Comparison of ENCODE assay signal across 2 cellular contexts in the genomic region with DNA sequence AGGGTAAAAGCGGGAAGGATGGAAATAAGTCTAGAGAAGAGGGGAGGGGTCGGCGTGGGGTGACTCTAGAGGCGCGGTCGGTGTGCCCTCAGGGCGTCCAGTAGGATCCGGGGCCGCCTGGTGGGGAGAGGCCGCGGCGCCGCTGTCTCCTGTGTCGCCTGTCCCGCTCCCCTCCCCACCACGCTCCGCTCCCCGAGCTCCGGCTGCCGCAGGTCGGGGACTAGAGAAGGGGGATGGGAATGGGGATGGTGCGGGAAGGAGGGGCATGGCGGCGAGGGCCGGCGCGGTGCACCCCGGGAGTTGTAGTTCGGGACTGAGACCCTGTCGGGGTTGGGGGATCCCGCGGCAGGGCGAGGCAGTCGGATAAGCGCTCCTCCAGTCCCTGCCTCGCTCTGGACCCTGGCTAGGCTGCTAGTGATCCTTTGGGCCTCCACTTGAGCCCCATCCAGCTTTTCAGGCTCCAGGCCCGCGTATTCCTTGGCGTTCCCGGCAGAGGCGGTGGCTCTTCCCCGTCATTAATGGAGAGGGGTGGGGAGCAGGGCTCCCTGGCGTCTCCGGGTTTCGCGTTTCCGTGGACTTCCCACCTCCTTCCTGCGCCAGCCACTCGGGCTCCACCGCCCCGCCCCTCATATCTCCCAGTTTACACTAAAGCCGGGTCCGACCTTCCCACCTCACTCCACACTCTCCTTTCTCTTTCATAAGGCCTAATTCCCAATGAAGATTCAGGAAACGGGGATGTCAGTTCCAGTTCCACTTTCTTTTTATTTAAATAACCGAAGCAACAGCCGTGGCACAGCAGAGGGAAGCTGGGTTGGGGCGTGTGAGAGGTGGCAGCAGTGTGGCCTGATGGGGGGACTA.
TF ChIP-seq lines count a peak whose summit lies in the region.

A gene with protein sequence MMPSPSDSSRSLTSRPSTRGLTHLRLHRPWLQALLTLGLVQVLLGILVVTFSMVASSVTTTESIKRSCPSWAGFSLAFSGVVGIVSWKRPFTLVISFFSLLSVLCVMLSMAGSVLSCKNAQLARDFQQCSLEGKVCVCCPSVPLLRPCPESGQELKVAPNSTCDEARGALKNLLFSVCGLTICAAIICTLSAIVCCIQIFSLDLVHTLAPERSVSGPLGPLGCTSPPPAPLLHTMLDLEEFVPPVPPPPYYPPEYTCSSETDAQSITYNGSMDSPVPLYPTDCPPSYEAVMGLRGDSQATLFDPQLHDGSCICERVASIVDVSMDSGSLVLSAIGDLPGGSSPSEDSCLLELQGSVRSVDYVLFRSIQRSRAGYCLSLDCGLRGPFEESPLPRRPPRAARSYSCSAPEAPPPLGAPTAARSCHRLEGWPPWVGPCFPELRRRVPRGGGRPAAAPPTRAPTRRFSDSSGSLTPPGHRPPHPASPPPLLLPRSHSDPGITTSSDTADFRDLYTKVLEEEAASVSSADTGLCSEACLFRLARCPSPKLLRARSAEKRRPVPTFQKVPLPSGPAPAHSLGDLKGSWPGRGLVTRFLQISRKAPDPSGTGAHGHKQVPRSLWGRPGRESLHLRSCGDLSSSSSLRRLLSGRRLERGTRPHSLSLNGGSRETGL (minus strand): TSS at position 241 of the 858 bp plus-strand sequence. CDS start 606 bp downstream, outside the sequence.

TF ChIP-seq in IMR-90, 13 proteins besides CTCF, POLR2A, EP300 and RAD21:
- TF ChIP-seq, protein P1, sequence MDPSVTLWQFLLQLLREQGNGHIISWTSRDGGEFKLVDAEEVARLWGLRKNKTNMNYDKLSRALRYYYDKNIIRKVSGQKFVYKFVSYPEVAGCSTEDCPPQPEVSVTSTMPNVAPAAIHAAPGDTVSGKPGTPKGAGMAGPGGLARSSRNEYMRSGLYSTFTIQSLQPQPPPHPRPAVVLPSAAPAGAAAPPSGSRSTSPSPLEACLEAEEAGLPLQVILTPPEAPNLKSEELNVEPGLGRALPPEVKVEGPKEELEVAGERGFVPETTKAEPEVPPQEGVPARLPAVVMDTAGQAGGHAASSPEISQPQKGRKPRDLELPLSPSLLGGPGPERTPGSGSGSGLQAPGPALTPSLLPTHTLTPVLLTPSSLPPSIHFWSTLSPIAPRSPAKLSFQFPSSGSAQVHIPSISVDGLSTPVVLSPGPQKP (IDR thresholded peaks at IDR 0.05; ENCODE audit: borderline replicate concordance, low read depth, low read length), result no peak
- TF ChIP-seq SMC3 (IDR thresholded peaks at IDR 0.05; ENCODE audit: low read depth, low read length) (no peak), FOS (IDR thresholded peaks at IDR 0.05; ENCODE audit: low read depth, low read length) (no peak), CHD1 (IDR thresholded peaks at IDR 0.05; ENCODE audit: low read depth, low read length) (no peak), MAZ (IDR thresholded peaks at IDR 0.05; ENCODE audit: borderline replicate concordance, low read depth, low read length) (peak; percentile 86; the same call in 1 of the 2 replicates), MAFK (IDR thresholded peaks at IDR 0.05; ENCODE audit: low read depth, low read length) (no peak)

TF ChIP-seq in PFSK-1, 5 proteins besides CTCF, POLR2A, EP300 and RAD21 (continued from another document):
- TF ChIP-seq, protein P2, sequence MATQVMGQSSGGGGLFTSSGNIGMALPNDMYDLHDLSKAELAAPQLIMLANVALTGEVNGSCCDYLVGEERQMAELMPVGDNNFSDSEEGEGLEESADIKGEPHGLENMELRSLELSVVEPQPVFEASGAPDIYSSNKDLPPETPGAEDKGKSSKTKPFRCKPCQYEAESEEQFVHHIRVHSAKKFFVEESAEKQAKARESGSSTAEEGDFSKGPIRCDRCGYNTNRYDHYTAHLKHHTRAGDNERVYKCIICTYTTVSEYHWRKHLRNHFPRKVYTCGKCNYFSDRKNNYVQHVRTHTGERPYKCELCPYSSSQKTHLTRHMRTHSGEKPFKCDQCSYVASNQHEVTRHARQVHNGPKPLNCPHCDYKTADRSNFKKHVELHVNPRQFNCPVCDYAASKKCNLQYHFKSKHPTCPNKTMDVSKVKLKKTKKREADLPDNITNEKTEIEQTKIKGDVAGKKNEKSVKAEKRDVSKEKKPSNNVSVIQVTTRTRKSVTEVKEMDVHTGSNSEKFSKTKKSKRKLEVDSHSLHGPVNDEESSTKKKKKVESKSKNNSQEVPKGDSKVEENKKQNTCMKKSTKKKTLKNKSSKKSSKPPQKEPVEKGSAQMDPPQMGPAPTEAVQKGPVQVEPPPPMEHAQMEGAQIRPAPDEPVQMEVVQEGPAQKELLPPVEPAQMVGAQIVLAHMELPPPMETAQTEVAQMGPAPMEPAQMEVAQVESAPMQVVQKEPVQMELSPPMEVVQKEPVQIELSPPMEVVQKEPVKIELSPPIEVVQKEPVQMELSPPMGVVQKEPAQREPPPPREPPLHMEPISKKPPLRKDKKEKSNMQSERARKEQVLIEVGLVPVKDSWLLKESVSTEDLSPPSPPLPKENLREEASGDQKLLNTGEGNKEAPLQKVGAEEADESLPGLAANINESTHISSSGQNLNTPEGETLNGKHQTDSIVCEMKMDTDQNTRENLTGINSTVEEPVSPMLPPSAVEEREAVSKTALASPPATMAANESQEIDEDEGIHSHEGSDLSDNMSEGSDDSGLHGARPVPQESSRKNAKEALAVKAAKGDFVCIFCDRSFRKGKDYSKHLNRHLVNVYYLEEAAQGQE (IDR thresholded peaks at IDR 0.05; ENCODE audit: insufficient read depth in 1 of 2, low read depth in 2 of 2, low read length in 2 of 2), result 0 out of 4 replicates have a peak, but pooled peaks of 1 of the 2 experiments have one; percentile 52
- TF ChIP-seq SIN3A (IDR thresholded peaks at IDR 0.05; ENCODE audit: borderline replicate concordance, insufficient read depth, low read length), result peak; percentile 89; the same call in 1 of the 2 replicates
